ENCODE assay signal across 1 cellular context in genomic region chr2:60512641-60513040, GRCh38.
TF ChIP-seq lines count a peak whose summit lies in the region.

No MANE protein-coding gene starts in this region.

TF ChIP-seq in IMR-90, 13 proteins besides CTCF, POLR2A, EP300 and RAD21 (continued from another document):
- TF ChIP-seq FOS (IDR thresholded peaks at IDR 0.05; ENCODE audit: low read depth, low read length) (no peak), MAZ (IDR thresholded peaks at IDR 0.05; ENCODE audit: borderline replicate concordance, low read depth, low read length) (no peak), SMC3 (IDR thresholded peaks at IDR 0.05; ENCODE audit: low read depth, low read length) (no peak), CHD1 (IDR thresholded peaks at IDR 0.05; ENCODE audit: low read depth, low read length) (no peak), BHLHE40 (IDR thresholded peaks at IDR 0.05; ENCODE audit: low read depth, low read length) (no peak), MAFK (IDR thresholded peaks at IDR 0.05; ENCODE audit: low read depth, low read length) (no peak), USF2 (IDR thresholded peaks at IDR 0.05; ENCODE audit: low read depth, low read length) (no peak), ELK1 (IDR thresholded peaks at IDR 0.05; ENCODE audit: borderline replicate concordance, low read depth, low read length) (no peak), MXI1 (IDR thresholded peaks at IDR 0.05; ENCODE audit: borderline replicate concordance, low read depth, low read length) (no peak), CEBPB (IDR thresholded peaks at IDR 0.05; ENCODE audit: low read depth, low read length) (no peak), RFX5 (IDR thresholded peaks at IDR 0.05; ENCODE audit: low read depth, low read length) (no peak)
